In the genomic region with DNA sequence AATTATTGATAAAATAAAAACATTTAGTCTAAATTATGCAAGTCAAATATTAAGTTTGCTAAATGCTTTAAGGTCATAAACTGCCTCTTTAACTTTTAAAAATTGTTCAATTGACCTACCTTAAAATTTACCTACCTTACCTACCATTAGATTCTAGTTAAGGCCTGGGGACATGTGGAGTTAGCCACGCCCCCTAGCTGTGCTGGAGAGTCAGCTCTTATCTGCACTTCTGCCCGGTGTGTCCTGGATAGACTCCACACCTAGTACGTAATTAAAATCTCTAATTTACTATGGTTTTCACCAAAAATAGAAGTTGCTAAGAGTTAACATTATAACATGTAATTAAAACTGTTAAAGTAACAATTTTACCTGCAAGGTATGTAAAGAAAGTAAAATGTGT, we compare ENCODE assay signal across 19 cellular contexts. TPM values are rescaled to one million over a fixed set of nuclear protein-coding genes. Genes with fewer than 3 reads are reported as not detected.
A peak's percentile ranks its signal among the peaks of the same experiment; 100 is the strongest.
DNase-seq lines count a peak whose midpoint lies in the region; ATAC-seq and TF ChIP-seq lines count a peak whose summit lies in the region.
"Had no signal": no experiment of that assay in that cellular context is flagged by ENCODE, and none has a peak within 500 bp of the region (broad histone marks: within the 10 kb centered on the region; RNA-seq: fewer than 3 reads in every experiment).

No MANE protein-coding gene starts in this region.

- ATAC-seq in HCT116 = peak; percentile 60
- ATAC-seq in left lobe of liver = peak; percentile 64
- ATAC-seq in activated T-cell treated with anti-CD3 and anti-CD28 coated beads, Interleukin-2, amount 50 U/mL, for 72 hours (replicated peaks in 1 of 2) = no peak
- ATAC-seq in GM19452 (IDR thresholded peaks at IDR 0.05; ENCODE audit: unreplicated experiment) = no peak
- ATAC-seq: activated T-helper 17 cell treated with anti-CD3 and anti-CD28 coated beads, Interleukin-2, amount 50 U/mL, for 72 hours; body of pancreas; K562; left colon; pancreas; sciatic nerve had no signal

- peak; percentile 13 for TF ChIP-seq CTCF in C4-2B (conservative IDR thresholded peaks at IDR 0.05)
- TF ChIP-seq CTCF in HCT116 (IDR thresholded peaks at IDR 0.05 in 2 of 3, conservative IDR thresholded peaks at IDR 0.05 in 1 of 3; ENCODE audit: borderline replicate concordance in 1 of 3, insufficient read depth in 1 of 3, low read depth in 2 of 3, low read length in 2 of 3) = peak in 2 of 3 experiments; percentile 29 to 38; a peak in 3 of 6 replicates

- H3K4me1 ChIP-seq in HCT116 (ENCODE audit: control insufficient read depth in 1 of 2, insufficient read depth in 2 of 2, low read length in 2 of 2) = no peaks in the 10 kb centered on the region
- H3K4me1 ChIP-seq: body of pancreas, pancreas had no signal

- no peaks in the 10 kb centered on the region for H4K20me1 ChIP-seq in HCT116 (ENCODE audit: insufficient read depth)

- H3K36me3 ChIP-seq in HCT116 (ENCODE audit: control insufficient read depth in 1 of 2, insufficient read depth in 2 of 2, low read length in 2 of 2) = no peaks in the 10 kb centered on the region
- H3K36me3 ChIP-seq: pancreas had no signal

- H3K9me2 ChIP-seq in HCT116 (ENCODE audit: insufficient read depth) = no peaks in the 10 kb centered on the region

- no peaks in the 10 kb centered on the region for H3K4me1 Mint-ChIP-seq in activated T-cell treated with anti-CD3 and anti-CD28 coated beads, Interleukin-2, amount 50 U/mL, for 72 hours (ENCODE audit: low read depth)
- H3K4me1 Mint-ChIP-seq: activated T-helper 17 cell treated with anti-CD3 and anti-CD28 coated beads, Interleukin-2, amount 50 U/mL, for 72 hours; nephron had no signal

- no peaks in the 10 kb centered on the region for H3K79me2 ChIP-seq in HCT116 (ENCODE audit: insufficient read depth, low read length)

- H3K9me3 Mint-ChIP-seq in activated T-cell treated with anti-CD3 and anti-CD28 coated beads, Interleukin-2, amount 50 U/mL, for 72 hours = peaks cover 0 to 5% of the 10 kb centered on the region in 2 donors
- H3K9me3 Mint-ChIP-seq: activated T-helper 17 cell treated with anti-CD3 and anti-CD28 coated beads, Interleukin-2, amount 50 U/mL, for 72 hours had no signal

- no TSS peak for BruUV-seq in HCT116 (replicated peaks; lab: Mats Ljungman, UMichigan)

- H2AFZ ChIP-seq in HCT116 (ENCODE audit: low read depth, low read length, poor library complexity, severe bottlenecking) = no peak overlapping the region

- H3K27me3 ChIP-seq in HCT116 (ENCODE audit: insufficient read depth, low read length) = peaks cover 14% of the 10 kb centered on the region; the same call in 1 of the 2 replicates
- H3K27me3 ChIP-seq: body of pancreas, pancreas had no signal

- no peak overlapping the region for H3K4me3 ChIP-seq in HCT116 (replicated peaks in 1 of 2; ENCODE audit: low read depth in 1 of 2, low read length in 2 of 2)
- H3K4me3 ChIP-seq: body of pancreas, K562, pancreas had no signal

- POLR2A ChIA-PET in HCT116 (lab: Charles Lee) = no interaction called here

- no peak overlapping the region for H3K9ac ChIP-seq in HCT116 (ENCODE audit: low read length)

- RAD21 ChIA-PET in HCT116 (lab: Charles Lee; ENCODE audit: low non-redundant PET in 1 of 2, low total read pairs in 2 of 2, uncharacterized antibody in 2 of 2, unreplicated experiment in 2 of 2) = no interaction called here

- intact Hi-C loops in HCT116 (cut with micrococcal nuclease) = no loop called here

- no peak for TF ChIP-seq POLR2A in HCT116 (IDR thresholded peaks at IDR 0.05; ENCODE audit: borderline replicate concordance, extremely low read depth, insufficient read depth, insufficient read length)

- no peak overlapping the region for H3K27ac Mint-ChIP-seq in activated T-cell treated with anti-CD3 and anti-CD28 coated beads, Interleukin-2, amount 50 U/mL, for 72 hours
- H3K27ac Mint-ChIP-seq: activated T-helper 17 cell treated with anti-CD3 and anti-CD28 coated beads, Interleukin-2, amount 50 U/mL, for 72 hours; nephron had no signal

- peak; percentile 13 for DNase-seq in HCT116 (ENCODE audit: low read depth, low spot score)
- peak; percentile 10 for DNase-seq in SW480 (ENCODE audit: low spot score)
- peak; percentile 51 for DNase-seq in left lobe of liver (ENCODE audit: low spot score)
- DNase-seq in activated T-cell treated with anti-CD3 and anti-CD28 coated beads, Interleukin-2, amount 50 U/mL, for 72 hours = no peak
- no peak for DNase-seq in NCI-H2081 (lab: John Stamatoyannopoulos, UW)
- DNase-seq: activated CD4-positive, alpha-beta T cell treated with anti-CD3 and anti-CD28 coated beads for 4 hours; EL; left colon; NCI-H187; NCI-H446 treated with DMSO at 0.1 percent for 48 hours; pancreas; SW 1271 had no signal

- TF ChIP-seq RAD21 in HCT116 (IDR thresholded peaks at IDR 0.05; ENCODE audit: low read depth) = no peak

- H3K9me3 ChIP-seq in HCT116 (ENCODE audit: control insufficient read depth in 1 of 2, insufficient read depth in 1 of 2, low read depth in 1 of 2, low read length in 2 of 2) = no peaks in the 10 kb centered on the region
- H3K9me3 ChIP-seq: body of pancreas, pancreas had no signal

- H3K27ac ChIP-seq in C4-2B (no peak overlapping the region), HCT116 (ENCODE audit: low read depth, low read length) (no peak overlapping the region)
- H3K27ac ChIP-seq: body of pancreas, pancreas had no signal

- no peaks in the 10 kb centered on the region for H3K27me3 Mint-ChIP-seq in activated T-cell treated with anti-CD3 and anti-CD28 coated beads, Interleukin-2, amount 50 U/mL, for 72 hours (ENCODE audit: low read depth)
- H3K27me3 Mint-ChIP-seq: activated T-helper 17 cell treated with anti-CD3 and anti-CD28 coated beads, Interleukin-2, amount 50 U/mL, for 72 hours had no signal

- H3K36me3 Mint-ChIP-seq in activated T-cell treated with anti-CD3 and anti-CD28 coated beads, Interleukin-2, amount 50 U/mL, for 72 hours (ENCODE audit: insufficient read depth in 2 of 2) = no peaks in the 10 kb centered on the region

- CTCF ChIA-PET in HCT116 (lab: Charles Lee) = no interaction called here

- H3K4me3 Mint-ChIP-seq in activated T-cell treated with anti-CD3 and anti-CD28 coated beads, Interleukin-2, amount 50 U/mL, for 72 hours = no peak overlapping the region
- H3K4me3 Mint-ChIP-seq: activated T-helper 17 cell treated with anti-CD3 and anti-CD28 coated beads, Interleukin-2, amount 50 U/mL, for 72 hours; nephron had no signal

- H3K4me2 ChIP-seq in HCT116 (ENCODE audit: low read length) = no peak overlapping the region

TF ChIP-seq in HCT116, 20 proteins besides CTCF, POLR2A, EP300 and RAD21:
- no peak for TF ChIP-seq EZH2phosphoT487 (IDR thresholded peaks at IDR 0.05; ENCODE audit: borderline replicate concordance)
- TF ChIP-seq, protein P1, sequence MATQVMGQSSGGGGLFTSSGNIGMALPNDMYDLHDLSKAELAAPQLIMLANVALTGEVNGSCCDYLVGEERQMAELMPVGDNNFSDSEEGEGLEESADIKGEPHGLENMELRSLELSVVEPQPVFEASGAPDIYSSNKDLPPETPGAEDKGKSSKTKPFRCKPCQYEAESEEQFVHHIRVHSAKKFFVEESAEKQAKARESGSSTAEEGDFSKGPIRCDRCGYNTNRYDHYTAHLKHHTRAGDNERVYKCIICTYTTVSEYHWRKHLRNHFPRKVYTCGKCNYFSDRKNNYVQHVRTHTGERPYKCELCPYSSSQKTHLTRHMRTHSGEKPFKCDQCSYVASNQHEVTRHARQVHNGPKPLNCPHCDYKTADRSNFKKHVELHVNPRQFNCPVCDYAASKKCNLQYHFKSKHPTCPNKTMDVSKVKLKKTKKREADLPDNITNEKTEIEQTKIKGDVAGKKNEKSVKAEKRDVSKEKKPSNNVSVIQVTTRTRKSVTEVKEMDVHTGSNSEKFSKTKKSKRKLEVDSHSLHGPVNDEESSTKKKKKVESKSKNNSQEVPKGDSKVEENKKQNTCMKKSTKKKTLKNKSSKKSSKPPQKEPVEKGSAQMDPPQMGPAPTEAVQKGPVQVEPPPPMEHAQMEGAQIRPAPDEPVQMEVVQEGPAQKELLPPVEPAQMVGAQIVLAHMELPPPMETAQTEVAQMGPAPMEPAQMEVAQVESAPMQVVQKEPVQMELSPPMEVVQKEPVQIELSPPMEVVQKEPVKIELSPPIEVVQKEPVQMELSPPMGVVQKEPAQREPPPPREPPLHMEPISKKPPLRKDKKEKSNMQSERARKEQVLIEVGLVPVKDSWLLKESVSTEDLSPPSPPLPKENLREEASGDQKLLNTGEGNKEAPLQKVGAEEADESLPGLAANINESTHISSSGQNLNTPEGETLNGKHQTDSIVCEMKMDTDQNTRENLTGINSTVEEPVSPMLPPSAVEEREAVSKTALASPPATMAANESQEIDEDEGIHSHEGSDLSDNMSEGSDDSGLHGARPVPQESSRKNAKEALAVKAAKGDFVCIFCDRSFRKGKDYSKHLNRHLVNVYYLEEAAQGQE (IDR thresholded peaks at IDR 0.05; ENCODE audit: low read depth) = no peak
- TF ChIP-seq ELF1 (IDR thresholded peaks at IDR 0.05; ENCODE audit: borderline replicate concordance, low read depth) = no peak
- TF ChIP-seq EZH2 (IDR thresholded peaks at IDR 0.05) = no peak
- TF ChIP-seq YY1 (IDR thresholded peaks at IDR 0.05; ENCODE audit: extremely low read depth, insufficient replicate concordance, low read depth, low read length) = no peak
- TF ChIP-seq ZFX (IDR thresholded peaks at IDR 0.05) = no peak
- TF ChIP-seq, protein P2, sequence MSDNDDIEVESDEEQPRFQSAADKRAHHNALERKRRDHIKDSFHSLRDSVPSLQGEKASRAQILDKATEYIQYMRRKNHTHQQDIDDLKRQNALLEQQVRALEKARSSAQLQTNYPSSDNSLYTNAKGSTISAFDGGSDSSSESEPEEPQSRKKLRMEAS (IDR thresholded peaks at IDR 0.05) = no peak
- TF ChIP-seq ZNF274 (IDR thresholded peaks at IDR 0.05; ENCODE audit: low read depth, low read length) = no peak
- no peak for TF ChIP-seq EGR1 (IDR thresholded peaks at IDR 0.05; ENCODE audit: low read depth)
- TF ChIP-seq JUND (IDR thresholded peaks at IDR 0.05) = no peak
- no peak for TF ChIP-seq SIN3A (IDR thresholded peaks at IDR 0.05; ENCODE audit: low read depth)
- no peak for TF ChIP-seq TCF7L2 (IDR thresholded peaks at IDR 0.05; ENCODE audit: borderline replicate concordance, extremely low read depth, insufficient read depth, insufficient read length)
- TF ChIP-seq CBX3 (IDR thresholded peaks at IDR 0.05; ENCODE audit: low read depth) = no peak
- TF ChIP-seq, protein P3, sequence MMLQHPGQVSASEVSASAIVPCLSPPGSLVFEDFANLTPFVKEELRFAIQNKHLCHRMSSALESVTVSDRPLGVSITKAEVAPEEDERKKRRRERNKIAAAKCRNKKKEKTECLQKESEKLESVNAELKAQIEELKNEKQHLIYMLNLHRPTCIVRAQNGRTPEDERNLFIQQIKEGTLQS (IDR thresholded peaks at IDR 0.05) = no peak
- TF ChIP-seq POLR2AphosphoS5 (IDR thresholded peaks at IDR 0.05; ENCODE audit: low read depth, low read length) = no peak
- TF ChIP-seq FOSL1 (IDR thresholded peaks at IDR 0.05; ENCODE audit: low read depth) = no peak

RNA-seq across cellular contexts. Expression of a gene that starts 22.7 kb away (rescaled TPM):
- total RNA-seq in HCT116 (2021; ENCODE audit: unreplicated experiment) (0.54 TPM), left lobe of liver (1.4 TPM)
- 0.27 and 0.34 TPM in 2 replicates for polyA plus RNA-seq in HCT116 (2012)
- total RNA-seq in activated T-cell treated with anti-CD3 and anti-CD28 coated beads, Interleukin-2, amount 50 U/mL, for 72 hours = under 1 TPM in 1 of 2 donors, not detected in 1; 0.12 TPM
- total RNA-seq: activated T-helper 17 cell treated with anti-CD3 and anti-CD28 coated beads, Interleukin-2, amount 50 U/mL, for 72 hours had no signal

Comparison
In these comparisons a context has a peak if more than half of its experiments do, and no peak if none do; other contexts are left out.
1. ATAC-seq: peak in HCT116 (single experiment) and left lobe of liver (single experiment); none in activated T-cell treated with anti-CD3 and anti-CD28 coated beads, Interleukin-2, amount 50 U/mL, for 72 hours (0 of 2) and GM19452 (single experiment).
2. DNase-seq: peak in HCT116 (single experiment), SW480 (single experiment) and left lobe of liver (single experiment); none in activated T-cell treated with anti-CD3 and anti-CD28 coated beads, Interleukin-2, amount 50 U/mL, for 72 hours (0 of 2) and NCI-H2081 (0 of 2).